Comparison of ENCODE assay signal across 14 cellular contexts in genomic region chr2:16103614-16104344, GRCh38.
A peak's percentile ranks its signal among the peaks of the same experiment; 100 is the strongest.
DNase-seq lines count a peak whose midpoint lies in the region; ATAC-seq and TF ChIP-seq lines count a peak whose summit lies in the region.
"Had no signal": no experiment of that assay in that cellular context is flagged by ENCODE, and none has a peak within 500 bp of the region (broad histone marks: within the 10 kb centered on the region; RNA-seq: fewer than 3 reads in every experiment).

No MANE protein-coding gene starts in this region.

- H3K9ac ChIP-seq in colonic mucosa (ENCODE audit: low read depth in 2 of 2, low read length in 2 of 2): no peak overlapping the region
- H3K9ac ChIP-seq: BLaER1 had no signal

- H3K9me3 ChIP-seq in colonic mucosa: no peaks in the 10 kb centered on the region
- H3K9me3 ChIP-seq in breast epithelium: no peaks in the 10 kb centered on the region
- H3K9me3 ChIP-seq: BLaER1 had no signal

- peak; percentile 52 for DNase-seq in H7
- no peak for DNase-seq in colonic mucosa
- no peak for DNase-seq in left lobe of liver (ENCODE audit: low spot score)
- no peak for DNase-seq in breast epithelium (ENCODE audit: low spot score in 2 of 2)
- DNase-seq in DMS79 treated with DMSO at 0.1 percent for 48 hours (lab: John Stamatoyannopoulos, UW): no peak
- DNase-seq in activated effector memory CD4-positive, alpha-beta T cell treated with Interleukin-2 at 50 U/mL for 16 hours: no peak
- DNase-seq: CD8-positive, alpha-beta memory T cell; HFFc6; NCI-H146; NCI-H2081 treated with DMSO at 0.1 percent for 48 hours; SHP77 had no signal

- intact Hi-C loops in colonic mucosa (cut with DNase I) (no loop called here), breast epithelium (cut with DNase I; ENCODE audit: low total_unique reads) (no loop called here)

- TF ChIP-seq POLR2A in breast epithelium (IDR thresholded peaks at IDR 0.05): no peak

- H3K36me3 ChIP-seq in H7 (replicated peaks; ENCODE audit: control insufficient read depth, insufficient read depth, low read length) (no peaks in the 10 kb centered on the region), colonic mucosa (no peaks in the 10 kb centered on the region), breast epithelium (no peaks in the 10 kb centered on the region)
- H3K36me3 ChIP-seq: BLaER1 had no signal

- H3K4me3 ChIP-seq in H7 (ENCODE audit: insufficient read depth, low read depth, low read length) (no peak overlapping the region), colonic mucosa (no peak overlapping the region), breast epithelium (no peak overlapping the region)
- H3K4me3 ChIP-seq: BLaER1, K562 had no signal

- H3K27ac ChIP-seq in colonic mucosa: peak overlapping the region; percentile 45
- no peak overlapping the region for H3K27ac ChIP-seq in breast epithelium
- H3K27ac ChIP-seq: BLaER1 had no signal

- ATAC-seq in left lobe of liver: peak; percentile 29
- no peak for ATAC-seq in activated CD4-positive, CD25-positive, alpha-beta regulatory T cell treated with anti-CD3 and anti-CD28 coated beads, Interleukin-2, amount 50 U/mL, for 24 hours
- ATAC-seq: K562 had no signal

- H3K27me3 ChIP-seq in H7 (ENCODE audit: control insufficient read depth, insufficient read depth, low read length) (no peaks in the 10 kb centered on the region), colonic mucosa (no peaks in the 10 kb centered on the region), breast epithelium (peaks cover 0 to 10% of the 10 kb centered on the region in 2 donors)
- H3K27me3 ChIP-seq: BLaER1 had no signal

- TF ChIP-seq CTCF in colonic mucosa (IDR thresholded peaks at IDR 0.05) (no peak), breast epithelium (IDR thresholded peaks at IDR 0.05) (no peak)

- H3K4me1 ChIP-seq in colonic mucosa: no peaks in the 10 kb centered on the region
- no peaks in the 10 kb centered on the region for H3K4me1 ChIP-seq in breast epithelium
